20 cellular contexts compared by ENCODE assay signal in the genomic region with DNA sequence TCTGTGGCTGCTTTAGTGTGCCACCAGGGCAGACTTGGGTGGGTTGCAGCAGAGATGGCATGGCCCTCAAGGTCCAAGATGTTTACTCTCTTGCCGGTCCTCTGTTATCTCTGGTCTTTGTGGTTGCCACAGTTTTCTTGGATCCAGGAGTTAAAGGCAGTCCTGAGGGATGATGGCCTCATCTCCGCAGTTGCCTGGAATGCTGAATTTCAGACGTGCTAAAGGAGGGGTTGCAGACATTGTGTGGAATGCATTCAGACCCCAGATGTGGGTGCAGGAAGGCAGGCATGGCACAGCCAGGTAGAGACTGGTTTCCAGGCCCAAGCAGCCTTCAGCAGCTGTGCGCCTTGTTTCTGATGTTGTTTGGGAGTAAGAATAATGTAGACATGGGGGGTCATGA.
"Had no signal": no experiment of that assay in that cellular context is flagged by ENCODE, and none has a peak within 500 bp of the region (broad histone marks: within the 10 kb centered on the region; RNA-seq: fewer than 3 reads in every experiment).

No MANE protein-coding gene starts in this region.

- H3K9me2 ChIP-seq: SK-N-SH had no signal

- H3K36me3 ChIP-seq: colonic mucosa, suprapubic skin, vagina, WERI-Rb-1 had no signal

- H3K9ac ChIP-seq: SK-N-SH had no signal

- H3K27me3 ChIP-seq: body of pancreas, colonic mucosa, suprapubic skin, vagina had no signal

- H3K9me3 ChIP-seq: body of pancreas, colonic mucosa, SK-N-SH, suprapubic skin, vagina had no signal

- H3K4me3 ChIP-seq: body of pancreas, colonic mucosa, lung, suprapubic skin, vagina had no signal

- H3K4me2 ChIP-seq: SK-N-SH had no signal

- H3K4me1 ChIP-seq: colonic mucosa, suprapubic skin, vagina had no signal

- DNase-seq: activated CD4-positive, alpha-beta T cell treated with anti-CD3 and anti-CD28 coated beads for 36 hours; activated CD4-positive, alpha-beta T cell treated with anti-CD3 and anti-CD28 coated beads, Interleukin-2, amount 50 U/mL, for 48 hours; activated naive CD4-positive, alpha-beta T cell treated with Interleukin-2 at 50 U/mL for 16 hours; activated T-cell treated with anti-CD3 and anti-CD28 coated beads for 4 hours; body of pancreas; central memory CD4-positive, alpha-beta T cell; colonic mucosa; erythroblast; foreskin melanocyte; glutamatergic neuron; hypothalamus; posterior cingulate gyrus; retina; SK-N-SH; stimulated activated naive CD4-positive, alpha-beta T cell; trophoblast cell; WERI-Rb-1 had no signal

- H3K27me3 Mint-ChIP-seq: activated CD4-positive, alpha-beta T cell treated with anti-CD3 and anti-CD28 coated beads for 36 hours had no signal

- H3K27ac ChIP-seq: body of pancreas, colonic mucosa, suprapubic skin, vagina, WERI-Rb-1 had no signal

- H3K4me3 Mint-ChIP-seq: activated CD4-positive, alpha-beta T cell treated with anti-CD3 and anti-CD28 coated beads for 36 hours had no signal

- ATAC-seq: activated CD4-positive, alpha-beta T cell treated with anti-CD3 and anti-CD28 coated beads for 36 hours; body of pancreas had no signal

- H3K27ac Mint-ChIP-seq: activated CD4-positive, alpha-beta T cell treated with anti-CD3 and anti-CD28 coated beads for 36 hours had no signal
